Comparison of ENCODE assay signal across 20 cellular contexts in genomic region chr10:51683031-51683830, GRCh38. TPM values are rescaled to one million over a fixed set of nuclear protein-coding genes. Genes with fewer than 3 reads are reported as not detected.
DNase-seq lines count a peak whose midpoint lies in the region; ATAC-seq and TF ChIP-seq lines count a peak whose summit lies in the region.
"Had no signal": no experiment of that assay in that cellular context is flagged by ENCODE, and none has a peak within 500 bp of the region (broad histone marks: within the 10 kb centered on the region; RNA-seq: fewer than 3 reads in every experiment).

No MANE protein-coding gene starts in this region.

- 52 to 58% methylated on average over 4 of the region's 4 CpGs for WGBS in heart right ventricle, 2 donors
- WGBS in aorta, 2 donors, result 41% methylated on average over 4 of the region's 4 CpGs

- H3K27me3 Mint-ChIP-seq in natural killer cell treated with Interleukin-12 subunit alpha and Interleukin-12 subunit beta and Interleukin-15 and Interleukin-18, amount 100 ng/mL, for 72 hours, result peaks cover 21 to 29% of the 10 kb centered on the region in 2 donors

- no peaks in the 10 kb centered on the region for H3K9me3 Mint-ChIP-seq in natural killer cell treated with Interleukin-12 subunit alpha and Interleukin-12 subunit beta and Interleukin-15 and Interleukin-18, amount 100 ng/mL, for 72 hours
- H3K9me3 Mint-ChIP-seq: activated naive CD4-positive, alpha-beta T cell treated with anti-CD3 and anti-CD28 coated beads, Interleukin-2, amount 10 ng/mL, durations not matched to agents 7 days and 5 days; CD8-positive, alpha-beta T cell; stimulated activated naive CD8-positive, alpha-beta T cell treated with anti-CD3 and anti-CD28 coated beads, Interleukin-15, Interleukin-2, amounts not matched to agents 100 ng/mL and 50 ng/mL, for 24 hours had no signal

- H3K9me3 ChIP-seq in right atrium auricular region, result no peaks in the 10 kb centered on the region
- no peaks in the 10 kb centered on the region for H3K9me3 ChIP-seq in ascending aorta
- H3K9me3 ChIP-seq in heart right ventricle, result no peaks in the 10 kb centered on the region
- H3K9me3 ChIP-seq in aorta (ENCODE audit: control insufficient read depth, low read length), result no peaks in the 10 kb centered on the region
- H3K9me3 ChIP-seq: gastrocnemius medialis, uterus had no signal

- H3K4me1 ChIP-seq in right atrium auricular region, result peaks cover 0 to 18% of the 10 kb centered on the region in 2 donors
- peaks cover 4 to 36% of the 10 kb centered on the region in 2 donors for H3K4me1 ChIP-seq in ascending aorta
- peaks cover 0 to 21% (median 12%) of the 10 kb centered on the region in 9 donors for H3K4me1 ChIP-seq in heart right ventricle
- H3K4me1 ChIP-seq in aorta (ENCODE audit: control insufficient read depth in 1 of 2, insufficient read depth in 2 of 2, low read length in 2 of 2), result peaks cover 6 to 12% of the 10 kb centered on the region in 2 donors

- H3K4me3 Mint-ChIP-seq in natural killer cell treated with Interleukin-12 subunit alpha and Interleukin-12 subunit beta and Interleukin-15 and Interleukin-18, amount 100 ng/mL, for 72 hours, result no peak overlapping the region
- H3K4me3 Mint-ChIP-seq: activated CD4-positive, alpha-beta T cell treated with anti-CD3 and anti-CD28 coated beads for 36 hours; activated naive CD4-positive, alpha-beta T cell treated with anti-CD3 and anti-CD28 coated beads, Interleukin-2, amount 10 ng/mL, durations not matched to agents 7 days and 5 days; CD8-positive, alpha-beta T cell; nephron progenitor cell; stimulated activated naive CD8-positive, alpha-beta T cell treated with anti-CD3 and anti-CD28 coated beads, Interleukin-15, Interleukin-2, amounts not matched to agents 100 ng/mL and 50 ng/mL, for 24 hours had no signal

- H3K36me3 Mint-ChIP-seq in natural killer cell treated with Interleukin-12 subunit alpha and Interleukin-12 subunit beta and Interleukin-15 and Interleukin-18, amount 100 ng/mL, for 72 hours, result no peaks in the 10 kb centered on the region
- H3K36me3 Mint-ChIP-seq: activated naive CD4-positive, alpha-beta T cell treated with anti-CD3 and anti-CD28 coated beads, Interleukin-2, amount 10 ng/mL, durations not matched to agents 7 days and 5 days; CD8-positive, alpha-beta T cell had no signal

- intact Hi-C loops in Right ventricle myocardium superior (cut with DNase I), result no loop called here
- intact Hi-C loops in ascending aorta (cut with DNase I), result no loop called here
- intact Hi-C loops in heart right ventricle (cut with DNase I), result no loop called here
- intact Hi-C loops in aorta (cut with DNase I), result no loop called here

- H3K27ac Mint-ChIP-seq in natural killer cell treated with Interleukin-12 subunit alpha and Interleukin-12 subunit beta and Interleukin-15 and Interleukin-18, amount 100 ng/mL, for 72 hours, result no peak overlapping the region
- H3K27ac Mint-ChIP-seq: activated CD4-positive, alpha-beta T cell treated with anti-CD3 and anti-CD28 coated beads for 36 hours; activated naive CD4-positive, alpha-beta T cell treated with anti-CD3 and anti-CD28 coated beads, Interleukin-2, amount 10 ng/mL, durations not matched to agents 7 days and 5 days; CD8-positive, alpha-beta T cell; nephron progenitor cell; stimulated activated naive CD8-positive, alpha-beta T cell treated with anti-CD3 and anti-CD28 coated beads, Interleukin-15, Interleukin-2, amounts not matched to agents 100 ng/mL and 50 ng/mL, for 24 hours had no signal

- no peak for TF ChIP-seq CTCF in right atrium auricular region (IDR thresholded peaks at IDR 0.05)
- no peak for TF ChIP-seq CTCF in ascending aorta (IDR thresholded peaks at IDR 0.05)
- no peak for TF ChIP-seq CTCF in heart right ventricle (IDR thresholded peaks at IDR 0.05)

- ATAC-seq in Right ventricle myocardium superior (ENCODE audit: poor library complexity) (peak; percentile 78), heart right ventricle (peak; percentile 25 to 78 (median 50)), aorta (ENCODE audit: low FRiP score) (peak; percentile 33), HG03039 (IDR thresholded peaks at IDR 0.05; ENCODE audit: unreplicated experiment) (no peak)
- ATAC-seq in natural killer cell treated with Interleukin-12 subunit alpha and Interleukin-12 subunit beta and Interleukin-15 and Interleukin-18, amount 100 ng/mL, for 72 hours, result no peak
- ATAC-seq: activated CD4-positive, alpha-beta T cell treated with anti-CD3 and anti-CD28 coated beads for 36 hours; CD8-positive, alpha-beta T cell; gastrocnemius medialis had no signal

- no peaks in the 10 kb centered on the region for H3K36me3 ChIP-seq in right atrium auricular region
- H3K36me3 ChIP-seq in ascending aorta, result no peaks in the 10 kb centered on the region
- no peaks in the 10 kb centered on the region for H3K36me3 ChIP-seq in heart right ventricle
- H3K36me3 ChIP-seq in aorta (ENCODE audit: control insufficient read depth in 1 of 2, insufficient read depth in 2 of 2, low read length in 1 of 2), result no peaks in the 10 kb centered on the region
- H3K36me3 ChIP-seq: gastrocnemius medialis, uterus had no signal

- H3K4me3 ChIP-seq in right atrium auricular region (no peak overlapping the region), ascending aorta (no peak overlapping the region), heart right ventricle (no peak overlapping the region), aorta (ENCODE audit: low read length in 2 of 2) (no peak overlapping the region)
- H3K4me3 ChIP-seq: gastrocnemius medialis, uterus had no signal

- no peaks in the 10 kb centered on the region for H3K4me1 Mint-ChIP-seq in natural killer cell treated with Interleukin-12 subunit alpha and Interleukin-12 subunit beta and Interleukin-15 and Interleukin-18, amount 100 ng/mL, for 72 hours (ENCODE audit: low read depth in 2 of 2)
- H3K4me1 Mint-ChIP-seq: activated CD4-positive, alpha-beta T cell treated with anti-CD3 and anti-CD28 coated beads for 36 hours; activated naive CD4-positive, alpha-beta T cell treated with anti-CD3 and anti-CD28 coated beads, Interleukin-2, amount 10 ng/mL, durations not matched to agents 7 days and 5 days; nephron progenitor cell had no signal

- H3K27me3 ChIP-seq in right atrium auricular region, result no peaks in the 10 kb centered on the region
- H3K27me3 ChIP-seq in ascending aorta, result no peaks in the 10 kb centered on the region
- H3K27me3 ChIP-seq in heart right ventricle, result no peaks in the 10 kb centered on the region
- H3K27me3 ChIP-seq in aorta (ENCODE audit: control insufficient read depth in 1 of 2, insufficient read depth in 2 of 2, low read length in 1 of 2), result no peaks in the 10 kb centered on the region
- H3K27me3 ChIP-seq: gastrocnemius medialis had no signal

- H3K27ac ChIP-seq in right atrium auricular region, result no peak overlapping the region
- H3K27ac ChIP-seq in ascending aorta, result peak overlapping the region; percentile 27 to 52
- peak overlapping the region in 4 of 10 donors; percentile 26 to 42 (median 38) for H3K27ac ChIP-seq in heart right ventricle
- peak overlapping the region in 1 of 2 donors; percentile 61 for H3K27ac ChIP-seq in aorta (ENCODE audit: low read depth in 1 of 2, low read length in 2 of 2)
- H3K27ac ChIP-seq: gastrocnemius medialis, uterus had no signal

- DNase-seq in Right ventricle myocardium superior (no peak), right atrium auricular region (ENCODE audit: low spot score) (no peak), ascending aorta (ENCODE audit: low spot score in 2 of 2) (no peak), heart right ventricle (peak in 1 of 2 donors; percentile 26), aorta (peak in 1 of 2 donors; percentile 57), cortex of kidney (lab: John Stamatoyannopoulos, UW) (no peak)
- no peak for DNase-seq in natural killer cell treated with Interleukin-12 subunit alpha and Interleukin-12 subunit beta and Interleukin-15 and Interleukin-18, amount 100 ng/mL, for 72 hours (ENCODE audit: low spot score)
- DNase-seq: activated CD4-positive, alpha-beta T cell treated with anti-CD3 and anti-CD28 coated beads for 36 hours; activated CD8-positive, alpha-beta memory T cell treated with anti-CD3 and anti-CD28 coated beads, Interleukin-2, amount 50 U/mL, for 4 hours; activated naive CD4-positive, alpha-beta T cell treated with anti-CD3 and anti-CD28 coated beads, Interleukin-2, amount 10 ng/mL, durations not matched to agents 7 days and 5 days; CD8-positive, alpha-beta T cell; effector CD4-positive, alpha-beta T cell; gastrocnemius medialis; NCI-H187 treated with DMSO at 0.1 percent for 48 hours; NCI-H524; nephron progenitor cell; OCI-M1; uterus had no signal

RNA-seq across cellular contexts. Expression of gene CSTF2T, which starts 16.2 kb away (rescaled TPM):
- total RNA-seq in Right ventricle myocardium superior, result 21.1 TPM
- total RNA-seq in right atrium auricular region, result 10 to 100 TPM; 13.0 to 14.7 TPM
- total RNA-seq in ascending aorta, result 11.6 TPM
- 10 to 100 TPM; 20.6 to 31.6 (median 23.1) TPM for total RNA-seq in heart right ventricle
- 10 to 100 TPM in 1 of 2 donors, 1 to 10 TPM in 1; 9.4 to 10.5 TPM for polyA plus RNA-seq in heart right ventricle
- 10 to 100 TPM; 18.2 to 25.2 TPM for total RNA-seq in aorta
- 10 to 100 TPM in 1 of 2 donors, 1 to 10 TPM in 1; 6.9 to 10.3 TPM for polyA plus RNA-seq in aorta
- total RNA-seq in natural killer cell treated with Interleukin-12 subunit alpha and Interleukin-12 subunit beta and Interleukin-15 and Interleukin-18, amount 100 ng/mL, for 72 hours, result 10 to 100 TPM; 35.4 to 44.1 TPM

Comparison
In these comparisons a context has a peak if more than half of its experiments do, and no peak if none do; other contexts are left out.
1. ATAC-seq: peak in Right ventricle myocardium superior (single experiment), heart right ventricle (8 of 8) and aorta (single experiment); none in natural killer cell treated with Interleukin-12 subunit alpha and Interleukin-12 subunit beta and Interleukin-15 and Interleukin-18, amount 100 ng/mL, for 72 hours (0 of 2) and HG03039 (single experiment).
2. H3K27ac ChIP-seq: peak in ascending aorta (2 of 2); none in right atrium auricular region (0 of 2).